ENCODE assay signal across 22 cellular contexts in genomic region chr7:114986805-114987204, GRCh38.
DNase-seq lines count a peak whose midpoint lies in the region; ATAC-seq and TF ChIP-seq lines count a peak whose summit lies in the region.
"Had no signal": no experiment of that assay in that cellular context is flagged by ENCODE, and none has a peak within 500 bp of the region (broad histone marks: within the 10 kb centered on the region; RNA-seq: fewer than 3 reads in every experiment).

No MANE protein-coding gene starts in this region.

- H3K27ac ChIP-seq in left ventricle myocardium inferior (replicated peaks): peak overlapping the region; percentile 80
- peak overlapping the region in 1 of 4 donors; percentile 72 for H3K27ac ChIP-seq in upper lobe of left lung
- H3K27ac ChIP-seq: hepatocyte had no signal

- H3K4me1 ChIP-seq in left ventricle myocardium inferior (peaks cover 57% of the 10 kb centered on the region), upper lobe of left lung (peaks cover 5 to 20% (median 15%) of the 10 kb centered on the region in 4 donors)

- no peak overlapping the region for H3K4me3 ChIP-seq in left ventricle myocardium inferior
- no peak overlapping the region for H3K4me3 ChIP-seq in upper lobe of left lung
- H3K4me3 ChIP-seq: hepatocyte had no signal

- H3K9me3 ChIP-seq in left ventricle myocardium inferior (replicated peaks) (peaks cover 6% of the 10 kb centered on the region), upper lobe of left lung (no peaks in the 10 kb centered on the region)

- DNase-seq in left ventricle myocardium inferior: no peak
- no peak for DNase-seq in cardiac septum (ENCODE audit: low spot score)
- peak; percentile 58 for DNase-seq in astrocyte of the hippocampus (ENCODE audit: low read depth, low spot score)
- DNase-seq in kidney tubule cell (ENCODE audit: low spot score): peak; percentile 66
- DNase-seq in H4 (ENCODE audit: low spot score): no peak
- DNase-seq in stimulated activated naive CD4-positive, alpha-beta T cell treated with Interleukin-2 at 50 U/mL for 16 hours (lab: John Stamatoyannopoulos, UW): no peak
- DNase-seq in hepatic stellate cell (ENCODE audit: low spot score): no peak
- DNase-seq in upper lobe of left lung: no peak
- DNase-seq: activated CD4-positive, CD25-positive, alpha-beta regulatory T cell treated with anti-CD3 and anti-CD28 coated beads, Interleukin-2, amount 50 U/mL, for 72 hours; amygdala; cerebellar nuclear complex; effector memory CD4-positive, alpha-beta T cell; Karpas-422; left cardiac atrium; NCI-H1048; NCI-H2029 treated with DMSO at 0.1 percent for 48 hours; NCI-H510A treated with DMSO at 0.1 percent for 48 hours; nucleus accumbens; right cardiac atrium; T-helper 2 cell; trophoblast cell had no signal

- no peaks in the 10 kb centered on the region for H3K27me3 ChIP-seq in left ventricle myocardium inferior (ENCODE audit: low read depth)
- no peaks in the 10 kb centered on the region for H3K27me3 ChIP-seq in upper lobe of left lung
- H3K27me3 ChIP-seq: hepatocyte had no signal

- H3K36me3 ChIP-seq in left ventricle myocardium inferior (no peaks in the 10 kb centered on the region), upper lobe of left lung (peaks cover 0 to 3% (median 0%) of the 10 kb centered on the region in 4 donors)

- TF ChIP-seq CTCF in left ventricle myocardium inferior (IDR thresholded peaks at IDR 0.05; ENCODE audit: borderline replicate concordance) (no peak), upper lobe of left lung (IDR thresholded peaks at IDR 0.05) (no peak)

- no peak for TF ChIP-seq POLR2A in upper lobe of left lung (IDR thresholded peaks at IDR 0.05)

- 100% methylated on average over 1 of the region's 1 CpG for WGBS in upper lobe of left lung, 2 donors

- intact Hi-C loops in left ventricle myocardium inferior (cut with micrococcal nuclease): no loop called here
- intact Hi-C loops in cardiac septum (cut with DNase I): loop anchor here (5.0 to 10.0 kb wide), 2 partner anchors 65 to 228 kb away; partner anchors contain the start of gene MDFIC

- no peak for TF ChIP-seq EP300 in upper lobe of left lung (IDR thresholded peaks at IDR 0.05)

- ATAC-seq in upper lobe of left lung (ENCODE audit: low FRiP score in 2 of 2): no peak
- ATAC-seq: left cardiac atrium, right cardiac atrium had no signal

Comparison
In these comparisons a context has a peak if more than half of its experiments do, and no peak if none do; other contexts are left out.
1. DNase-seq: peak in astrocyte of the hippocampus (single experiment) and kidney tubule cell (single experiment); none in left ventricle myocardium inferior (single experiment), cardiac septum (single experiment), H4 (single experiment), stimulated activated naive CD4-positive, alpha-beta T cell treated with Interleukin-2 at 50 U/mL for 16 hours (single experiment), hepatic stellate cell (single experiment) and upper lobe of left lung (0 of 2).